Comparison of ENCODE assay signal across 8 cellular contexts in the genomic region with DNA sequence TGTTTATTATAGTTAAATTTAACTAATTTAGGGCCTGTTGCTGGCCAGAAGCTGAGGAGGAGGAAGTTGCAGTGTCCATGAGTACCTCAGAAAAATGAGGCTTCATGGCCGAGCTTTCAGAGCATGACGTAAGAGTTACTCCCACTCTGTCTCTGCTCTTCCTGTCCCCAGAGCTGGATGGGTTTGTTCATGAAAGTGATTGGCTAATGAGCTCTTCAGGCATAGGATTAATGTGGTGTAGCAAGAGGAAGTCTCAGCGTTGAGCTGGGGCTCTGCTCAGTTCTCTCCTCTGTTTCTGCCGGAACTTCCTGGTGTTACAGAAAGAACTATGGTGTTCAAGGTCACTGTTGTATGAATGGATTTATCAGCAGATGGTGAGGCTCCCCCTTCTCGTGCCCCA.
DNase-seq lines count a peak whose midpoint lies in the region; ATAC-seq and TF ChIP-seq lines count a peak whose summit lies in the region.

No MANE protein-coding gene starts in this region.

- H3K9ac ChIP-seq in GM23248 (peak overlapping the region; percentile 70; the same call in 1 of the 2 replicates), smooth muscle cell (ENCODE audit: low read depth) (no peak overlapping the region)

- H3K9me3 Mint-ChIP-seq in CD14-positive monocyte: peaks cover 0 to 8% (median 2%) of the 10 kb centered on the region in 7 donors

- H3K27me3 Mint-ChIP-seq in CD14-positive monocyte (ENCODE audit: low read depth in 3 of 3): peaks cover 0 to 1% (median 0%) of the 10 kb centered on the region in 3 donors

- intact Hi-C loops in CD14-positive monocyte (cut with micrococcal nuclease): loop anchor here (5.0 to 10.0 kb wide), 2 partner anchors 51 to 54 kb away; no protein-coding TSS in a partner anchor

- H3K4me1 ChIP-seq in GM23248 (ENCODE audit: insufficient read depth): peaks cover 31% of the 10 kb centered on the region
- H3K4me1 ChIP-seq in smooth muscle cell (ENCODE audit: low read depth): peaks cover 15% of the 10 kb centered on the region

- H4K20me1 ChIP-seq in GM23248 (ENCODE audit: insufficient read depth) (no peaks in the 10 kb centered on the region), smooth muscle cell (ENCODE audit: low read depth) (no peaks in the 10 kb centered on the region)

- peak overlapping the region; percentile 7 to 68 for H3K4me3 Mint-ChIP-seq in CD14-positive monocyte

- H3K4me1 Mint-ChIP-seq in CD14-positive monocyte: peaks cover 50% of the 10 kb centered on the region

- in situ Hi-C loops in GM23248 (cut with MboI): no loop called here

- H3K9me2 ChIP-seq in GM23248 (ENCODE audit: insufficient read depth): no peaks in the 10 kb centered on the region

- H3K36me3 ChIP-seq in GM23248 (ENCODE audit: low read depth): no peaks in the 10 kb centered on the region
- H3K36me3 ChIP-seq in smooth muscle cell (ENCODE audit: low read depth): no peaks in the 10 kb centered on the region

- H3K9me3 ChIP-seq in GM23248 (ENCODE audit: low read depth) (no peaks in the 10 kb centered on the region), smooth muscle cell (replicated peaks; ENCODE audit: low read depth) (no peaks in the 10 kb centered on the region)

- TF ChIP-seq CTCF in CD14-positive monocyte (IDR thresholded peaks at IDR 0.05) (no peak), smooth muscle cell (IDR thresholded peaks at IDR 0.05; ENCODE audit: borderline replicate concordance, insufficient read depth, poor library complexity, severe bottlenecking) (no peak)

- H3K4me2 ChIP-seq in GM23248 (ENCODE audit: unreplicated experiment) (peak overlapping the region; percentile 85), smooth muscle cell (peak overlapping the region; percentile 44)

- no peak overlapping the region for H3K4me3 ChIP-seq in GM23248
- H3K4me3 ChIP-seq in smooth muscle cell: no peak overlapping the region

- H3K36me3 Mint-ChIP-seq in CD14-positive monocyte: peaks cover 6 to 13% of the 10 kb centered on the region in 2 donors

- H2AFZ ChIP-seq in GM23248 (peak overlapping the region; percentile 46), smooth muscle cell (ENCODE audit: low read depth) (peak overlapping the region; percentile 18)

- 40% methylated on average over 5 of the region's 5 CpGs for WGBS in GM23248 (ENCODE audit: low coverage in 1 of 2, low lambda C conversion rate in 2 of 2, missing lambda C conversion rate in 2 of 2), 2 experiments
- WGBS in smooth muscle cell (ENCODE audit: low lambda C conversion rate): 51% methylated on average over 5 of the region's 5 CpGs

- DNase-seq in CD14-positive monocyte (ENCODE audit: low spot score): peak; percentile 84
- DNase-seq in GM23248: peak; percentile 69
- peak; percentile 91 for DNase-seq in SKM-1 (lab: John Stamatoyannopoulos, UW; ENCODE audit: unreplicated experiment)
- peak; percentile 70 for DNase-seq in germinal center (ENCODE audit: low spot score)
- no peak for DNase-seq in smooth muscle cell (lab: John Stamatoyannopoulos, UW; ENCODE audit: unreplicated experiment)

- no peaks in the 10 kb centered on the region for H3K27me3 ChIP-seq in GM23248 (replicated peaks; ENCODE audit: insufficient read depth)
- H3K27me3 ChIP-seq in smooth muscle cell (ENCODE audit: low read depth): no peaks in the 10 kb centered on the region

- H3K27ac ChIP-seq in GM23248: peak overlapping the region; percentile 84
- H3K27ac ChIP-seq in smooth muscle cell (ENCODE audit: low read depth): peak overlapping the region; percentile 31

- H3F3A ChIP-seq in GM23248 (ENCODE audit: insufficient read depth) (peaks cover 31% of the 10 kb centered on the region), smooth muscle cell (ENCODE audit: low read depth) (peaks cover 11% of the 10 kb centered on the region)

- peak overlapping the region; percentile 94 to 98 (median 98) for H3K27ac Mint-ChIP-seq in CD14-positive monocyte

- ATAC-seq in GM18868 (IDR thresholded peaks at IDR 0.05; ENCODE audit: unreplicated experiment): no peak
- ATAC-seq in GM21786 (IDR thresholded peaks at IDR 0.05; ENCODE audit: unreplicated experiment): no peak
- no peak for ATAC-seq in HG02571 (IDR thresholded peaks at IDR 0.05; ENCODE audit: unreplicated experiment)

- no peaks in the 10 kb centered on the region for H3K79me2 ChIP-seq in GM23248 (ENCODE audit: insufficient read depth)
- no peaks in the 10 kb centered on the region for H3K79me2 ChIP-seq in smooth muscle cell (ENCODE audit: low read depth)
